ENCODE assay signal across 9 cellular contexts in genomic region chr11:60345489-60345888, GRCh38. TPM values are rescaled to one million over a fixed set of nuclear protein-coding genes. Genes with fewer than 3 reads are reported as not detected.
DNase-seq lines count a peak whose midpoint lies in the region; ATAC-seq and TF ChIP-seq lines count a peak whose summit lies in the region.
"Had no signal": no experiment of that assay in that cellular context is flagged by ENCODE, and none has a peak within 500 bp of the region (broad histone marks: within the 10 kb centered on the region; RNA-seq: fewer than 3 reads in every experiment).

No MANE protein-coding gene starts in this region.

- POLR2A ChIA-PET in WTC11 (lab: Charles Lee): no interaction called here

- ATAC-seq in HG02798 (IDR thresholded peaks at IDR 0.05; ENCODE audit: poor library complexity, unreplicated experiment) (peak; percentile 36), WTC11 (peak; percentile 79), GM21515 (IDR thresholded peaks at IDR 0.05; ENCODE audit: unreplicated experiment) (no peak)

- no peak overlapping the region for H4K8ac ChIP-seq in mesendoderm (ENCODE audit: low read depth, low read length)

- no peaks in the 10 kb centered on the region for H3K79me2 ChIP-seq in mesendoderm (ENCODE audit: control insufficient read depth, insufficient read depth, low read length)

- no peak overlapping the region for H3K4me3 Mint-ChIP-seq in WTC11
- H3K4me3 Mint-ChIP-seq: IgD-negative memory B cell had no signal

- peak; percentile 72 for TF ChIP-seq CTCF in GM06990 (IDR thresholded peaks at IDR 0.05; ENCODE audit: insufficient read depth, low read length, poor library complexity, severe bottlenecking)
- peak; percentile 46 for TF ChIP-seq CTCF in WTC11 (IDR thresholded peaks at IDR 0.05)

- no peak overlapping the region for H3K4me2 ChIP-seq in mesendoderm (ENCODE audit: low read length)

- H3K4ac ChIP-seq in mesendoderm (ENCODE audit: low read depth, low read length): no peak overlapping the region

- H3K36me3 ChIP-seq in GM06990 (ENCODE audit: control insufficient read depth, insufficient read depth, low read length): no peaks in the 10 kb centered on the region
- H3K36me3 ChIP-seq in mesendoderm (ENCODE audit: control insufficient read depth, insufficient read depth, low read length): no peaks in the 10 kb centered on the region

- H2AK5ac ChIP-seq in mesendoderm (ENCODE audit: low read length): no peak overlapping the region

- no peak overlapping the region for H2BK120ac ChIP-seq in mesendoderm (ENCODE audit: low read depth, low read length)

- H3K4me3 ChIP-seq in GM06990 (replicated peaks; ENCODE audit: low read depth, low read length) (no peak overlapping the region), mesendoderm (ENCODE audit: low read length) (no peak overlapping the region)

- peaks cover 11% of the 10 kb centered on the region for H3K9me3 Mint-ChIP-seq in WTC11
- H3K9me3 Mint-ChIP-seq: IgD-negative memory B cell had no signal

- H3K27ac Mint-ChIP-seq in WTC11: no peak overlapping the region
- H3K27ac Mint-ChIP-seq: IgD-negative memory B cell had no signal

- H4K5ac ChIP-seq in mesendoderm (ENCODE audit: low read length): no peak overlapping the region

- H3K18ac ChIP-seq in mesendoderm (ENCODE audit: low read length): no peak overlapping the region

- no peaks in the 10 kb centered on the region for H3K4me1 ChIP-seq in mesendoderm (ENCODE audit: control insufficient read depth, low read depth, low read length)

- no peak overlapping the region for H3K56ac ChIP-seq in mesendoderm (ENCODE audit: low read length)

- H3K4me1 Mint-ChIP-seq in WTC11: peaks cover 26% of the 10 kb centered on the region

- CTCF ChIA-PET in WTC11 (lab: Charles Lee): interaction anchor here (0.5 to 7.0 kb wide), 30 partner anchors 9 to 417 kb away, joined by 3 to 70 read pairs (median 4); partner anchors contain the start of genes MS4A15 and MS4A4A

- no peak overlapping the region for H3K23ac ChIP-seq in mesendoderm (ENCODE audit: low read length)

- H3K36me3 Mint-ChIP-seq in WTC11: no peaks in the 10 kb centered on the region
- H3K36me3 Mint-ChIP-seq: IgD-negative memory B cell had no signal

- no peak overlapping the region for H3K27ac ChIP-seq in mesendoderm (ENCODE audit: low read depth, low read length)

- H3K79me1 ChIP-seq in mesendoderm (ENCODE audit: low read length): no peaks in the 10 kb centered on the region

- no peak overlapping the region for H2BK5ac ChIP-seq in mesendoderm (ENCODE audit: low read length)

- H3K27me3 ChIP-seq in GM06990 (replicated peaks; ENCODE audit: control insufficient read depth, insufficient read depth, low read length) (no peaks in the 10 kb centered on the region), mesendoderm (ENCODE audit: insufficient read depth, low read length, poor library complexity) (no peaks in the 10 kb centered on the region)

- H3K9ac ChIP-seq in mesendoderm (ENCODE audit: low read length): no peak overlapping the region

- no peaks in the 10 kb centered on the region for H3K27me3 Mint-ChIP-seq in WTC11 (ENCODE audit: low read depth)
- H3K27me3 Mint-ChIP-seq: IgD-negative memory B cell had no signal

- no peak for DNase-seq in GM06990 (ENCODE audit: extremely low read depth, insufficient read length)
- DNase-seq in WTC11 (ENCODE audit: low spot score): peak; percentile 58
- DNase-seq in mesendoderm: peak; percentile 59
- DNase-seq in SHP77 (lab: John Stamatoyannopoulos, UW): no peak
- DNase-seq in AG08395 (ENCODE audit: low spot score): no peak
- no peak for DNase-seq in globus pallidus (ENCODE audit: low spot score)

- no peak overlapping the region for H2BK15ac ChIP-seq in mesendoderm (replicated peaks; ENCODE audit: low read depth)

TF ChIP-seq in WTC11, 78 proteins besides CTCF, POLR2A, EP300 and RAD21:
- TF ChIP-seq ZNF263 (CRISPR knock-in tag; IDR thresholded peaks at IDR 0.05; ENCODE audit: low read depth) (no peak), FOXP1 (CRISPR knock-in tag; IDR thresholded peaks at IDR 0.05; ENCODE audit: borderline replicate concordance) (no peak), TP53 (CRISPR knock-in tag; IDR thresholded peaks at IDR 0.05) (no peak), AFF4 (CRISPR knock-in tag; IDR thresholded peaks at IDR 0.05; ENCODE audit: borderline replicate concordance) (no peak)

RNA-seq across cellular contexts. Expression of gene MS4A6E, which starts 18.4 kb away (rescaled TPM):
- total RNA-seq in WTC11 (2021): not detected in 3 replicates
- 0.11 TPM for polyA plus RNA-seq in mesendoderm (2013, experiment 1 of 2)
- polyA plus RNA-seq in mesendoderm (2013, experiment 2 of 2): 0.15 TPM
- polyA plus RNA-seq: IgD-negative memory B cell had no signal

RNA-seq across cellular contexts. Expression of gene MS4A7, which starts 32.8 kb away (rescaled TPM):
- total RNA-seq in WTC11 (2021): 0.25 to 0.46 TPM (median 0.31 TPM) in 3 replicates
- polyA plus RNA-seq in mesendoderm (2013, experiment 1 of 2): 0.04 TPM
- not detected for polyA plus RNA-seq in mesendoderm (2013, experiment 2 of 2)

RNA-seq across cellular contexts. Expression of gene MS4A14, which starts 50.8 kb away (rescaled TPM):
- 0.07 TPM in 1 of 3 replicates, not detected in the others for total RNA-seq in WTC11 (2021)
- polyA plus RNA-seq in mesendoderm (2013, experiment 1 of 2): not detected
- polyA plus RNA-seq in mesendoderm (2013, experiment 2 of 2): not detected

Comparison
In these comparisons a context has a peak if more than half of its experiments do, and no peak if none do; other contexts are left out.
1. DNase-seq: peak in WTC11 (single experiment) and mesendoderm (single experiment); none in GM06990 (single experiment), SHP77 (0 of 2), AG08395 (single experiment) and globus pallidus (single experiment).